31 cellular contexts compared by ENCODE assay signal in genomic region chrX:9434151-9434550, GRCh38.
"Had no signal": no experiment of that assay in that cellular context is flagged by ENCODE, and none has a peak within 500 bp of the region (broad histone marks: within the 10 kb centered on the region; RNA-seq: fewer than 3 reads in every experiment).

No MANE protein-coding gene starts in this region.

- H3K4me3 ChIP-seq: ascending aorta, body of pancreas, heart right ventricle, hepatocyte had no signal

- DNase-seq: activated CD4-positive, alpha-beta memory T cell treated with anti-CD3 and anti-CD28 coated beads, Interleukin-2, amount 10 ng/mL, durations not matched to agents 7 days and 5 days; activated CD4-positive, alpha-beta T cell treated with anti-CD3 and anti-CD28 coated beads for 1 hour; activated CD4-positive, alpha-beta T cell treated with anti-CD3 and anti-CD28 coated beads for 4 hours; activated CD4-positive, alpha-beta T cell treated with anti-CD3 and anti-CD28 coated beads, Interleukin-2, amount 10 ng/mL, durations not matched to agents 7 days and 5 days; activated CD4-positive, alpha-beta T cell treated with anti-CD3 and anti-CD28 coated beads, Interleukin-2, amount 50 U/mL, for 4 hours; activated CD4-positive, CD25-positive, alpha-beta regulatory T cell; activated CD8-positive, alpha-beta memory T cell treated with anti-CD3 and anti-CD28 coated beads, Interleukin-2, amount 50 U/mL, for 48 hours; activated gamma-delta T cell; activated naive CD4-positive, alpha-beta T cell; activated naive CD4-positive, alpha-beta T cell treated with anti-CD3 and anti-CD28 coated beads, Interleukin-2, amount 10 ng/mL, durations not matched to agents 7 days and 5 days; activated naive CD8-positive, alpha-beta T cell treated with anti-CD3 and anti-CD28 coated beads, Interleukin-2, amount 10 ng/mL, durations not matched to agents 7 days and 5 days; activated T-cell treated with anti-CD3 and anti-CD28 coated beads for 4 hours; activated T-cell treated with anti-CD3 and anti-CD28 coated beads, Interleukin-2, amount 50 U/mL, for 24 hours; activated T-cell treated with anti-CD3 and anti-CD28 coated beads, Interleukin-2, amount 50 U/mL, for 72 hours; body of pancreas; caudate nucleus; effector CD8-positive, alpha-beta T cell; foreskin fibroblast; heart right ventricle; T-helper 1 cell; T-helper 17 cell; T1000 had no signal

- H3K4me1 ChIP-seq: body of pancreas, heart right ventricle had no signal

- H3K4me2 ChIP-seq: hepatocyte had no signal

- FAIRE-seq: colon, endometrium, endothelial cell of umbilical vein, frontal cortex had no signal

- H3K79me2 ChIP-seq: hepatocyte had no signal

- H3K27me3 ChIP-seq: ascending aorta, body of pancreas, hepatocyte had no signal

- H3K27ac ChIP-seq: ascending aorta, body of pancreas, epithelial cell of prostate, heart right ventricle, hepatocyte had no signal

- ATAC-seq: activated naive CD4-positive, alpha-beta T cell treated with anti-CD3 and anti-CD28 coated beads, Interleukin-2, amount 50 U/mL, for 72 hours; activated T-cell treated with anti-CD3 and anti-CD28 coated beads, Interleukin-2, amount 50 U/mL, for 72 hours; body of pancreas; esophagus mucosa; heart right ventricle; T-helper 17 cell had no signal

- H3K9me3 ChIP-seq: ascending aorta, body of pancreas, heart right ventricle had no signal

- H2AFZ ChIP-seq: hepatocyte had no signal

- H3K36me3 ChIP-seq: ascending aorta, heart right ventricle had no signal
